Comparison of ENCODE assay signal across 1 cellular context in the genomic region with DNA sequence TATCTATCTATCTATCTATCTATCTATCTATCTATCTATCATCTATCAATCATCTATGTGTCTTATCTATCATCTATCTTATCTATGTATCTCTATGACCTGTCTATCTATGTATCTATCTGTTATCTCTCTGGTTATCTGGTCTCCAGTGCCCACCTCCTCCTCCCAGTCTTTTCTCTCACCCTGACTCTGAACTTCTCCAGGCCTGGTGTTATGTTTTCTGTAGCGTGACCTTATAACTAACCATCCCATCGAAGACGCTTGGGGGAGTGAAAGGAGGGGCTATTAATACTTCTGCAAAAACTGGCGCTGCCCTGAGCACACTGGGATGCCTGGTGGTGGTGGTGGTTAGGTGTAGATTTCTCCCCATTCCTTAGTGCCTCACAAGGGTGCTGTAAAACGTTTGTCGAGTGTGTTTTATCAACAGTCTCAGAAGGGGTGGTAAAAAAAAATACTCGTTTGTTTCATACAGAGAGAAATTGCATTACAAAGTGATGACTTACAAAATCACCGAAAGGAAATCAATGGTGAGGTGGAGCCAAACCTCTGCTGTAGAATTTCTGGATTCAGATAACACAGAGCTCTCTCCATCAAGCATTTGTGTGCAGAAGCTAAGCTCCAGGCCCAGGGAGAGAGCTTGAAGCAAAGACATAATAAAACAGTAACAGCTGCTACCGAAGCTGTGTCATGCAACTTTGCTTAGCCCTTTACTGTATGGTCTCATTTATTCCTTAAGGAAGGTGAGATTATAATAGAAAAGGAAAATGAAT.
TF ChIP-seq lines count a peak whose summit lies in the region.

No MANE protein-coding gene starts in this region.

TF ChIP-seq in GM12878, 131 proteins besides CTCF, POLR2A, EP300 and RAD21 (continued from another document):
- TF ChIP-seq MLLT1 (IDR thresholded peaks at IDR 0.05) (0 out of 2 replicates have a peak, but pooled peaks have one; percentile 60), NFXL1 (IDR thresholded peaks at IDR 0.05; ENCODE audit: borderline replicate concordance) (peak; percentile 44; the same call in 1 of the 2 replicates)
